Comparison of ENCODE assay signal across 9 cellular contexts in genomic region chr5:94793113-94793815, GRCh38.
A peak's percentile ranks its signal among the peaks of the same experiment; 100 is the strongest.
DNase-seq lines count a peak whose midpoint lies in the region; ATAC-seq and TF ChIP-seq lines count a peak whose summit lies in the region.
"Had no signal": no experiment of that assay in that cellular context is flagged by ENCODE, and none has a peak within 500 bp of the region (broad histone marks: within the 10 kb centered on the region; RNA-seq: fewer than 3 reads in every experiment).

No MANE protein-coding gene starts in this region.

- TF ChIP-seq CTCF in AG10803 (conservative IDR thresholded peaks at IDR 0.05; ENCODE audit: low read length), result no peak

- no peak overlapping the region for H3K14ac ChIP-seq in trophoblast cell (ENCODE audit: low read length)

- no peak overlapping the region for H3K4me2 ChIP-seq in trophoblast cell (ENCODE audit: low read length)

- H3K18ac ChIP-seq in trophoblast cell (ENCODE audit: low read length), result no peak overlapping the region

- H3K4me1 ChIP-seq in trophoblast cell (ENCODE audit: control insufficient read depth in 1 of 2, insufficient read depth in 2 of 2, low read length in 2 of 2), result no peaks in the 10 kb centered on the region

- H4K12ac ChIP-seq in trophoblast cell (ENCODE audit: low read depth, low read length), result no peak overlapping the region

- H3K9me3 ChIP-seq in trophoblast cell (ENCODE audit: insufficient read depth, low read depth, low read length), result no peaks in the 10 kb centered on the region

- DNase-seq in AG10803 (ENCODE audit: low read depth), result peak; percentile 84
- DNase-seq in T-helper 22 cell (ENCODE audit: low read depth), result peak; percentile 3
- peak; percentile 93 for DNase-seq in iris pigment epithelial cell (ENCODE audit: low read depth)
- no peak for DNase-seq in stimulated activated naive CD4-positive, alpha-beta T cell treated with Interleukin-2 at 50 U/mL for 16 hours (lab: John Stamatoyannopoulos, UW)
- DNase-seq in trophoblast cell, result no peak
- no peak for DNase-seq in islet precursor cell

- H3K36me3 ChIP-seq in trophoblast cell (ENCODE audit: control insufficient read depth in 1 of 2, insufficient read depth in 2 of 2, low read length in 2 of 2), result no peaks in the 10 kb centered on the region

- no peak overlapping the region for H2AFZ ChIP-seq in trophoblast cell (ENCODE audit: insufficient read depth, low read length, poor library complexity)

- H4K91ac ChIP-seq in trophoblast cell (ENCODE audit: low read depth, low read length), result no peak overlapping the region

- H3K27ac ChIP-seq in trophoblast cell (ENCODE audit: low read depth, low read length), result no peak overlapping the region

- no peak overlapping the region for H4K8ac ChIP-seq in trophoblast cell (ENCODE audit: low read depth, low read length)

- no CpG with 5 or more reads among the region's 4 CpGs for WGBS in trophoblast cell (ENCODE audit: extremely low coverage, insufficient coverage, insufficient read length)

- no peak overlapping the region for H3K23ac ChIP-seq in trophoblast cell (ENCODE audit: low read length)

- H3K4me3 ChIP-seq in AG10803 (ENCODE audit: low read length), result no peak overlapping the region
- no peak overlapping the region for H3K4me3 ChIP-seq in trophoblast cell (ENCODE audit: low read depth, low read length)

- H3K4ac ChIP-seq in trophoblast cell (ENCODE audit: low read depth, low read length), result no peak overlapping the region

- H3K79me1 ChIP-seq in trophoblast cell (ENCODE audit: low read length), result no peaks in the 10 kb centered on the region

- no peak overlapping the region for H2BK12ac ChIP-seq in trophoblast cell (ENCODE audit: low read length)

- no peaks in the 10 kb centered on the region for H3K79me2 ChIP-seq in trophoblast cell (ENCODE audit: control insufficient read depth, insufficient read depth, low read length, poor library complexity)

- no peak overlapping the region for H2BK120ac ChIP-seq in trophoblast cell (ENCODE audit: insufficient read depth, low read length, poor library complexity)

- peak; percentile 100 for ATAC-seq in GM18873 (IDR thresholded peaks at IDR 0.05; ENCODE audit: low FRiP score, unreplicated experiment)
- peak; percentile 100 for ATAC-seq in HG03064 (IDR thresholded peaks at IDR 0.05; ENCODE audit: low read depth, unreplicated experiment)
- ATAC-seq: HCT116 had no signal

- H2BK5ac ChIP-seq in trophoblast cell (ENCODE audit: low read depth, low read length, poor library complexity), result no peak overlapping the region

- H3K27me3 ChIP-seq in trophoblast cell (ENCODE audit: insufficient read depth, low read length), result no peaks in the 10 kb centered on the region

- no peak overlapping the region for H3K9ac ChIP-seq in trophoblast cell (ENCODE audit: low read length)

- no peak overlapping the region for H2AK5ac ChIP-seq in trophoblast cell (ENCODE audit: low read length)

Comparison
In these comparisons a context has a peak if more than half of its experiments do, and no peak if none do; other contexts are left out.
1. DNase-seq: peak in AG10803 (single experiment), T-helper 22 cell (single experiment) and iris pigment epithelial cell (single experiment); none in stimulated activated naive CD4-positive, alpha-beta T cell treated with Interleukin-2 at 50 U/mL for 16 hours (single experiment), trophoblast cell (0 of 2) and islet precursor cell (single experiment).